Comparison of ENCODE assay signal across 1 cellular context in genomic region chr6:31712296-31712695, GRCh38.
TF ChIP-seq lines count a peak whose summit lies in the region.

No MANE protein-coding gene starts in this region.

TF ChIP-seq in GM23338, 12 proteins besides CTCF, POLR2A, EP300 and RAD21:
- TF ChIP-seq ETS1 (IDR thresholded peaks at IDR 0.05) (no peak), JUNB (IDR thresholded peaks at IDR 0.05; ENCODE audit: unreplicated experiment) (no peak), STAT1 (IDR thresholded peaks at IDR 0.05; ENCODE audit: unreplicated experiment) (no peak), ZNF331 (CRISPR knock-in tag; IDR thresholded peaks at IDR 0.05; ENCODE audit: low read depth) (no peak), EZH2phosphoT487 (IDR thresholded peaks at IDR 0.05; ENCODE audit: unreplicated experiment) (no peak), ZNF114 (CRISPR knock-in tag; IDR thresholded peaks at IDR 0.05) (no peak), EZH2 (IDR thresholded peaks at IDR 0.05; ENCODE audit: low read depth, unreplicated experiment) (no peak), NANOG (IDR thresholded peaks at IDR 0.05; ENCODE audit: borderline replicate concordance) (no peak), CREB1 (CRISPR knock-in tag; IDR thresholded peaks at IDR 0.05; ENCODE audit: low read depth) (no peak), ZNF462 (CRISPR knock-in tag; IDR thresholded peaks at IDR 0.05) (no peak), POLR2AphosphoS5 (IDR thresholded peaks at IDR 0.05; ENCODE audit: low read depth) (no peak)
- TF ChIP-seq, protein P1, sequence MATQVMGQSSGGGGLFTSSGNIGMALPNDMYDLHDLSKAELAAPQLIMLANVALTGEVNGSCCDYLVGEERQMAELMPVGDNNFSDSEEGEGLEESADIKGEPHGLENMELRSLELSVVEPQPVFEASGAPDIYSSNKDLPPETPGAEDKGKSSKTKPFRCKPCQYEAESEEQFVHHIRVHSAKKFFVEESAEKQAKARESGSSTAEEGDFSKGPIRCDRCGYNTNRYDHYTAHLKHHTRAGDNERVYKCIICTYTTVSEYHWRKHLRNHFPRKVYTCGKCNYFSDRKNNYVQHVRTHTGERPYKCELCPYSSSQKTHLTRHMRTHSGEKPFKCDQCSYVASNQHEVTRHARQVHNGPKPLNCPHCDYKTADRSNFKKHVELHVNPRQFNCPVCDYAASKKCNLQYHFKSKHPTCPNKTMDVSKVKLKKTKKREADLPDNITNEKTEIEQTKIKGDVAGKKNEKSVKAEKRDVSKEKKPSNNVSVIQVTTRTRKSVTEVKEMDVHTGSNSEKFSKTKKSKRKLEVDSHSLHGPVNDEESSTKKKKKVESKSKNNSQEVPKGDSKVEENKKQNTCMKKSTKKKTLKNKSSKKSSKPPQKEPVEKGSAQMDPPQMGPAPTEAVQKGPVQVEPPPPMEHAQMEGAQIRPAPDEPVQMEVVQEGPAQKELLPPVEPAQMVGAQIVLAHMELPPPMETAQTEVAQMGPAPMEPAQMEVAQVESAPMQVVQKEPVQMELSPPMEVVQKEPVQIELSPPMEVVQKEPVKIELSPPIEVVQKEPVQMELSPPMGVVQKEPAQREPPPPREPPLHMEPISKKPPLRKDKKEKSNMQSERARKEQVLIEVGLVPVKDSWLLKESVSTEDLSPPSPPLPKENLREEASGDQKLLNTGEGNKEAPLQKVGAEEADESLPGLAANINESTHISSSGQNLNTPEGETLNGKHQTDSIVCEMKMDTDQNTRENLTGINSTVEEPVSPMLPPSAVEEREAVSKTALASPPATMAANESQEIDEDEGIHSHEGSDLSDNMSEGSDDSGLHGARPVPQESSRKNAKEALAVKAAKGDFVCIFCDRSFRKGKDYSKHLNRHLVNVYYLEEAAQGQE (IDR thresholded peaks at IDR 0.05; ENCODE audit: unreplicated experiment), result no peak
TF ChIP-seq in GM23338: peak in this region for 0.
